ENCODE assay signal across 8 cellular contexts in the genomic region with DNA sequence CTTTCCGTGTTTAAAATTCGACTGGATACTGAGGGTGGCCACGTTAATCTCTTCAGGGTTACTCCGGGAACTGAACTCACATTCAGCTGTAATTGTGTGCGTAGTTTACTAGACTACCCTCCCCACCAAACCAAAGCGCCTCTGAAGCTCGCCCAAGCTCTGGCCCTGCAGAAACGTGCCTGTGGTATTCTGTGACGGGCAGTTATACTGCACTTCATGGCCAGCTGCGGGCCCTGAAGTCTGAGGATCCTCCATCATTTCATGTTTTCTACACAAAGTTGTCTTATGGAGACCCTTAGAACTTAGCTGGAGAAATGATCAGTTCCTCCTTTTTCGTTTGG. TPM values are rescaled to one million over a fixed set of nuclear protein-coding genes. Genes with fewer than 3 reads are reported as not detected.
DNase-seq lines count a peak whose midpoint lies in the region; ATAC-seq, FAIRE-seq and TF ChIP-seq lines count a peak whose summit lies in the region.

No MANE protein-coding gene starts in this region.

- peak; percentile 2 for DNase-seq in HT1080 (ENCODE audit: low read depth)
- DNase-seq in GM12878 (ENCODE audit: low read depth, low spot score): no peak
- peak; percentile 43 to 49 for DNase-seq in lung microvascular endothelial cell (ENCODE audit: low read depth in 2 of 2)
- no peak for DNase-seq in GDM1 (lab: John Stamatoyannopoulos, UW)
- no peak for DNase-seq in NCI-H446 treated with DMSO at 0.1 percent for 48 hours (lab: John Stamatoyannopoulos, UW)
- no peak for DNase-seq in 8988T
- no peak for DNase-seq in substantia nigra (lab: John Stamatoyannopoulos, UW)

- no peaks in the 10 kb centered on the region for H3K27me3 ChIP-seq in GM12878 (replicated peaks in 1 of 2; ENCODE audit: control insufficient read depth in 2 of 2, insufficient read depth in 2 of 2, low read length in 1 of 2)

- peak; percentile 39 for ATAC-seq in GM12878

- TF ChIP-seq POLR2A in GM12878 (IDR thresholded peaks at IDR 0.05; ENCODE audit: low read depth, low read length): no peak

- RAD21 ChIA-PET in GM12878 (lab: Charles Lee; ENCODE audit: unreplicated experiment): interaction anchor here (1.1 to 2.3 kb wide), 4 partner anchors 31 to 194 kb away, joined by 3 to 8 read pairs (median 6); a partner anchor contains a TSS

- TF ChIP-seq CTCF in GM12875 (IDR thresholded peaks at IDR 0.05; ENCODE audit: borderline replicate concordance, insufficient read depth, low read depth, low read length): no peak
- no peak for TF ChIP-seq CTCF in GM12878 (IDR thresholded peaks at IDR 0.05 in 2 of 3, conservative IDR thresholded peaks at IDR 0.05 in 1 of 3; ENCODE audit: control insufficient read depth in 2 of 3, extremely low read depth in 1 of 3, insufficient read depth in 1 of 3, low read depth in 3 of 3, low read length in 3 of 3)

- CTCF ChIA-PET in GM12878 (lab: Yijun Ruan, JAX): interaction anchor here (0.6 to 1.7 kb wide), 5 partner anchors 11 to 216 kb away, joined by 3 to 7 read pairs (median 3); a partner anchor contains a TSS

- peak overlapping the region; percentile 95 for H3K4me2 ChIP-seq in GM12878 (ENCODE audit: control insufficient read depth, insufficient read depth)

- H3K4me1 ChIP-seq in GM12878 (ENCODE audit: control insufficient read depth, insufficient read depth, low read length): peaks cover 4% of the 10 kb centered on the region; the same call in 1 of the 2 replicates

- H3K4me3 ChIP-seq in GM12875 (ENCODE audit: low read depth, low read length) (peak overlapping the region; percentile 90), GM12878 (peak overlapping the region; percentile 83)

- peaks cover 14% of the 10 kb centered on the region; the same call in 2 of the 3 replicates for H3K9me3 ChIP-seq in GM12878 (replicated peaks; ENCODE audit: control insufficient read depth, insufficient read depth, low read length)

- BruUV-seq in GM12878 (replicated peaks; lab: Mats Ljungman, UMichigan): no TSS peak

- H3K27ac ChIP-seq in GM12878 (ENCODE audit: control insufficient read depth, insufficient read depth) (peak overlapping the region; percentile 82), substantia nigra (ENCODE audit: low read depth, low read length, poor library complexity, severe bottlenecking) (no peak overlapping the region)

- H2AFZ ChIP-seq in GM12878 (ENCODE audit: control insufficient read depth, low read depth, low read length): peak overlapping the region; percentile 98

- peak overlapping the region; percentile 87 for H3K9ac ChIP-seq in GM12878 (ENCODE audit: control insufficient read depth, insufficient read depth, low read length)

- POLR2A ChIA-PET in GM12878 (lab: Charles Lee): interaction anchor here (1.0 to 2.1 kb wide), 2 partner anchors 58 to 194 kb away, joined by 3 to 9 read pairs; a partner anchor contains a TSS

- in situ Hi-C loops in GM12878 (cut with MboI): loop anchor here (5.0 kb wide), 1 partner anchor 95 kb away; a partner anchor contains a TSS

- no peak for TF ChIP-seq EP300 in GM12878 (IDR thresholded peaks at IDR 0.05; ENCODE audit: borderline replicate concordance in 1 of 2, control insufficient read depth in 1 of 2, low read depth in 2 of 2, low read length in 2 of 2)

- H3K36me3 ChIP-seq in GM12878 (ENCODE audit: control insufficient read depth in 2 of 2, insufficient read depth in 2 of 2, low read length in 1 of 2): no peaks in the 10 kb centered on the region

- no peaks in the 10 kb centered on the region for H4K20me1 ChIP-seq in GM12878 (ENCODE audit: control insufficient read depth, insufficient read depth)

- FAIRE-seq in GM12878 (lab: Jason Lieb, UNC): no peak

- peaks cover 18% of the 10 kb centered on the region for H3K79me2 ChIP-seq in GM12878 (ENCODE audit: control insufficient read depth, insufficient read depth, low read length)

- SMC1A ChIA-PET in GM12878 (lab: Charles Lee; ENCODE audit: uncharacterized antibody, unreplicated experiment): interaction anchor here (1.3 to 2.7 kb wide), 5 partner anchors 9 to 194 kb away, joined by 3 to 8 read pairs (median 6); a partner anchor contains a TSS

- intact Hi-C loops in GM12878 (cut with micrococcal nuclease; ENCODE audit: unreplicated experiment): loop anchor here (1.0 to 2.0 kb wide), 2 partner anchors 50 to 93 kb away; a partner anchor contains a TSS

- TF ChIP-seq RAD21 in GM12878 (IDR thresholded peaks at IDR 0.05; ENCODE audit: insufficient read depth, low read depth, low read length): no peak

- WGBS in GM12878 (ENCODE audit: insufficient coverage, insufficient replicate concordance, low lambda C conversion rate, missing lambda C conversion rate): 17% methylated on average over 11 of the region's 11 CpGs

RNA-seq across cellular contexts. Expression of a gene that starts 0.7 kb away (rescaled TPM):
- 11.7 and 12.8 TPM in 2 replicates for total RNA-seq in HT1080 (2014; rRNA removed; shearing (Covaris generic))
- 10.5 and 11.3 TPM in 2 replicates for polyA plus RNA-seq in HT1080 (2015; cell fraction: cytosol; rRNA removed)
- polyA plus RNA-seq in HT1080 (2015; cell fraction: nucleus; rRNA removed): 18.0 and 25.6 TPM in 2 replicates
- 131 and 152 TPM in 2 replicates for total RNA-seq in GM12878 (2013; cell fraction: nucleolus; rRNA removed)
- total RNA-seq in GM12878 (2014; rRNA removed) (7.2 and 17.1 TPM in 2 replicates), GM12878 (2014; rRNA removed; fragmentation: Illumina TruSeq; extraction: Trizol) (8.6 and 9.1 TPM in 2 replicates), GM12878 (2021) (13.4 and 14.1 TPM in 2 replicates), lung microvascular endothelial cell (4.6 and 9.9 TPM in 2 replicates)
- 5.1 TPM for polyA plus RNA-seq in GM12878 (2011; ENCODE audit: low read depth)
- polyA plus RNA-seq in GM12878 (2011; rRNA removed) (11.0 and 16.5 TPM in 2 replicates), GM12878 (2014; fragmentation: Illumina TruSeq; extraction: Trizol) (5.7 and 7.4 TPM in 2 replicates), GM12878 (2014; fragmentation: Nextera tagmentation; extraction: Ambion mirVana) (1 to 10 TPM in 1 of 2 experiments, under 1 TPM in 1; 1.00 to 1.4 TPM), GM12878 (2014; rRNA removed) (15.4 and 17.1 TPM in 2 replicates), GM12878 (2016; fragmentation: Nextera tagmentation; extraction: Ambion mirVana) (10 to 100 TPM in 1 of 2 experiments, 1 to 10 TPM in 1; 9.9 to 11.5 TPM)
- polyA plus RNA-seq in GM12878 (2011; cell fraction: cytosol; rRNA removed): 11.5 and 19.2 TPM in 2 replicates
- polyA plus RNA-seq in GM12878 (2011; cell fraction: nucleus; rRNA removed): 31.9 and 39.0 TPM in 2 replicates
- 9.8 and 9.9 TPM in 2 replicates for polyA plus RNA-seq in GM12878 (2012)
- 12.9 and 25.5 TPM in 2 replicates for polyA minus RNA-seq in GM12878 (2011; rRNA and poly(A)+ RNA removed)
- polyA minus RNA-seq in GM12878 (2011; cell fraction: cytosol; rRNA and poly(A)+ RNA removed): 9.7 and 16.6 TPM in 2 replicates
- 27.2 and 44.2 TPM in 2 replicates for polyA minus RNA-seq in GM12878 (2011; cell fraction: nucleus; rRNA and poly(A)+ RNA removed)

RNA-seq across cellular contexts. Expression of a gene that starts 30.7 kb away (rescaled TPM):
- total RNA-seq in HT1080 (2014; rRNA removed; shearing (Covaris generic)): 4.4 and 5.5 TPM in 2 replicates
- 1.3 and 1.9 TPM in 2 replicates for polyA plus RNA-seq in HT1080 (2015; cell fraction: cytosol; rRNA removed)
- polyA plus RNA-seq in HT1080 (2015; cell fraction: nucleus; rRNA removed): 7.9 and 9.6 TPM in 2 replicates
- total RNA-seq in GM12878 (2013; cell fraction: nucleolus; rRNA removed): 61.2 and 76.3 TPM in 2 replicates
- total RNA-seq in GM12878 (2014; rRNA removed) (2.9 and 3.1 TPM in 2 replicates), GM12878 (2014; rRNA removed; fragmentation: Illumina TruSeq; extraction: Trizol) (3.8 and 5.4 TPM in 2 replicates), GM12878 (2021) (3.6 and 3.8 TPM in 2 replicates), lung microvascular endothelial cell (2.4 and 3.8 TPM in 2 replicates)
- polyA plus RNA-seq in GM12878 (2011; ENCODE audit: low read depth): 2.5 TPM
- polyA plus RNA-seq in GM12878 (2011; rRNA removed) (4.8 and 10.1 TPM in 2 replicates), GM12878 (2014; fragmentation: Illumina TruSeq; extraction: Trizol) (3.3 and 3.7 TPM in 2 replicates), GM12878 (2014; fragmentation: Nextera tagmentation; extraction: Ambion mirVana) (1 to 10 TPM in 1 of 2 experiments, under 1 TPM in 1; 0.95 to 1.3 TPM), GM12878 (2014; rRNA removed) (2.0 and 2.1 TPM in 2 replicates), GM12878 (2016; fragmentation: Nextera tagmentation; extraction: Ambion mirVana) (1 to 10 TPM; 1.5 to 1.6 TPM)
- 0.93 and 1.2 TPM in 2 replicates for polyA plus RNA-seq in GM12878 (2011; cell fraction: cytosol; rRNA removed)
- polyA plus RNA-seq in GM12878 (2011; cell fraction: nucleus; rRNA removed): 9.0 and 12.3 TPM in 2 replicates
- polyA plus RNA-seq in GM12878 (2012): 2.3 and 3.4 TPM in 2 replicates
- 2.4 and 3.0 TPM in 2 replicates for polyA minus RNA-seq in GM12878 (2011; rRNA and poly(A)+ RNA removed)
- 1.2 and 1.9 TPM in 2 replicates for polyA minus RNA-seq in GM12878 (2011; cell fraction: cytosol; rRNA and poly(A)+ RNA removed)
- 2.8 and 6.3 TPM in 2 replicates for polyA minus RNA-seq in GM12878 (2011; cell fraction: nucleus; rRNA and poly(A)+ RNA removed)

RNA-seq across cellular contexts. Expression of a gene that starts 50.5 kb away (rescaled TPM):
- 13.4 and 14.3 TPM in 2 replicates for total RNA-seq in HT1080 (2014; rRNA removed; shearing (Covaris generic))
- polyA plus RNA-seq in HT1080 (2015; cell fraction: cytosol; rRNA removed): 7.2 and 10.4 TPM in 2 replicates
- 39.0 and 42.5 TPM in 2 replicates for polyA plus RNA-seq in HT1080 (2015; cell fraction: nucleus; rRNA removed)
- 156 and 169 TPM in 2 replicates for total RNA-seq in GM12878 (2013; cell fraction: nucleolus; rRNA removed)
- total RNA-seq in GM12878 (2014; rRNA removed): 14.9 and 18.7 TPM in 2 replicates
- total RNA-seq in GM12878 (2014; rRNA removed; fragmentation: Illumina TruSeq; extraction: Trizol): 25.7 and 26.1 TPM in 2 replicates
- 16.2 and 19.8 TPM in 2 replicates for total RNA-seq in GM12878 (2021)
- polyA plus RNA-seq in GM12878 (2011; ENCODE audit: low read depth): 14.5 TPM
- polyA plus RNA-seq in GM12878 (2011; rRNA removed): 35.3 and 53.8 TPM in 2 replicates
- polyA plus RNA-seq in GM12878 (2011; cell fraction: cytosol; rRNA removed): 12.7 and 12.8 TPM in 2 replicates
- 37.4 and 48.2 TPM in 2 replicates for polyA plus RNA-seq in GM12878 (2011; cell fraction: nucleus; rRNA removed)
- 12.8 and 17.0 TPM in 2 replicates for polyA plus RNA-seq in GM12878 (2012)
- polyA plus RNA-seq in GM12878 (2014; fragmentation: Illumina TruSeq; extraction: Trizol): 21.7 and 26.0 TPM in 2 replicates
- polyA plus RNA-seq in GM12878 (2014; fragmentation: Nextera tagmentation; extraction: Ambion mirVana): 10 to 100 TPM; 10.4 to 11.9 TPM
- polyA plus RNA-seq in GM12878 (2014; rRNA removed): 14.0 and 14.6 TPM in 2 replicates
- 10 to 100 TPM; 16.2 to 17.0 TPM for polyA plus RNA-seq in GM12878 (2016; fragmentation: Nextera tagmentation; extraction: Ambion mirVana)
- polyA minus RNA-seq in GM12878 (2011; rRNA and poly(A)+ RNA removed): 38.7 and 49.2 TPM in 2 replicates
- polyA minus RNA-seq in GM12878 (2011; cell fraction: cytosol; rRNA and poly(A)+ RNA removed): 7.7 and 9.6 TPM in 2 replicates
- polyA minus RNA-seq in GM12878 (2011; cell fraction: nucleus; rRNA and poly(A)+ RNA removed): 38.1 and 46.3 TPM in 2 replicates
- total RNA-seq in lung microvascular endothelial cell: 12.9 and 23.4 TPM in 2 replicates

Comparison
In these comparisons a context has a peak if more than half of its experiments do, and no peak if none do; other contexts are left out.
1. DNase-seq: peak in HT1080 (single experiment) and lung microvascular endothelial cell (2 of 2); none in GM12878 (single experiment), GDM1 (single experiment), NCI-H446 treated with DMSO at 0.1 percent for 48 hours (single experiment), 8988T (single experiment) and substantia nigra (0 of 49).